ENCODE assay signal across 19 cellular contexts in the genomic region with DNA sequence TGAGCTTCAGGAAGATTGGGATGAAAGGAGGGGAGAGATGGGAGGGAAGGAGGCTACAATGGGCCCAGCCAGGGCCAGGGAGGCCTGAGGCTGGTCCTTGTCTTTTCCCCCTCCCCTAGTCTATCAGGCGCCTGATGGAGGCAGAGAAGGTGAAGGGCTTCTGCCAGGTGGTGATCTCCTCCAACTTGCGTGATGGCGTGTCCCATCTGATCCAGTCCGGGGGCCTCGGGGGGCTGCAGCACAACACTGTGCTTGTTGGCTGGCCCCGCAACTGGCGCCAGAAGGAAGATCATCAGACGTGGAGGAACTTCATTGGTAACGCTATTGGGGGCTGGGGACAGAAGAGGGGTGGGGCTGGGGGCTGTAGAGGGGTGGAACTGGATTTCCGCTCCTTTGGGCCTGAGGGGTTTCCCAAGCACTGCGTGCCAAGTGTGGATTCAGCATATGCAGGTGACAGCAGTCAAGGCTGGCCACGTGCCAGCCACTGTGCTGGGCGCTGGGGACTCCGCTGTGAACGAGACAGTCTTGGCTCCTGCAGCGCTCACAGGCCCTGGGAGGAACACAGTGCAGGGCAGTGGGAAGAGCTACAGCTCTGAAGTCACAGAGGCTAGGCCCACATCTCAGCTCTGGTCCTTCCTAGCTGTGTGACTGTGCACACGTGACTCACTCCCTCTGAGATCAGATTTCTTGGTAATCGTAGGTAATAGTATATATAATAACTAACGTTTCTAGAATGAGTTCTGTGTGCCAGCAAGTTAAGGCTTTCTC. TPM values are rescaled to one million over a fixed set of nuclear protein-coding genes. Genes with fewer than 3 reads are reported as not detected.
DNase-seq lines count a peak whose midpoint lies in the region; TF ChIP-seq lines count a peak whose summit lies in the region.
"Had no signal": no experiment of that assay in that cellular context is flagged by ENCODE, and none has a peak within 500 bp of the region (broad histone marks: within the 10 kb centered on the region; RNA-seq: fewer than 3 reads in every experiment).

No MANE protein-coding gene starts in this region.

- no peaks in the 10 kb centered on the region for H3K27me3 ChIP-seq in prostate gland (replicated peaks; ENCODE audit: insufficient read depth)

- 55% methylated on average over 19 of the region's 19 CpGs for WGBS in prostate gland

- TF ChIP-seq POLR2A in prostate gland (IDR thresholded peaks at IDR 0.05), result no peak

- H3K4me3 ChIP-seq in epithelial cell of esophagus (ENCODE audit: low read length) (no peak overlapping the region), prostate gland (no peak overlapping the region)
- H3K4me3 ChIP-seq: gastrocnemius medialis, lung, thoracic aorta had no signal

- no peaks in the 10 kb centered on the region for H3K36me3 ChIP-seq in prostate gland
- H3K36me3 ChIP-seq: gastrocnemius medialis, thoracic aorta had no signal

- TF ChIP-seq CTCF in epithelial cell of esophagus (IDR thresholded peaks at IDR 0.05; ENCODE audit: insufficient read depth, low read depth, low read length, missing control alignments), result no peak
- TF ChIP-seq CTCF in prostate gland (IDR thresholded peaks at IDR 0.05), result no peak

- no peaks in the 10 kb centered on the region for H3K9me3 ChIP-seq in prostate gland
- H3K9me3 ChIP-seq: gastrocnemius medialis, thoracic aorta had no signal

- DNase-seq in NCI-H146 (lab: John Stamatoyannopoulos, UW) (peak; percentile 19), NCI-H146 treated with DMSO at 0.1 percent for 48 hours (lab: John Stamatoyannopoulos, UW; ENCODE audit: unreplicated experiment) (no peak), HT1080 (ENCODE audit: low read depth) (peak; percentile 55), NCI-H345 treated with DMSO at 0.1 percent for 48 hours (lab: John Stamatoyannopoulos, UW; ENCODE audit: unreplicated experiment) (peak; percentile 68), epithelial cell of esophagus (ENCODE audit: low read depth) (peak; percentile 45), NOMO-1 treated with DMSO at 0.1 percent for 48 hours (lab: John Stamatoyannopoulos, UW; ENCODE audit: unreplicated experiment) (no peak), prostate gland (ENCODE audit: low spot score) (no peak)
- DNase-seq in stimulated activated CD4-positive, alpha-beta T cell treated with anti-CD3 and anti-CD28 coated beads, Interleukin-15, amount 100 ng/mL, for 24 hours, result no peak
- DNase-seq: ACHN; activated CD8-positive, alpha-beta T cell treated with anti-CD3 and anti-CD28 coated beads, Interleukin-2, amount 10 ng/mL, durations not matched to agents 7 days and 5 days; activated effector memory CD4-positive, alpha-beta T cell treated with Interleukin-2 at 50 U/mL for 16 hours; amygdala; CD8-positive, alpha-beta T cell; gastrocnemius medialis; natural killer cell had no signal

- intact Hi-C loops in prostate gland (cut with DNase I), result no loop called here

- no peaks in the 10 kb centered on the region for H3K4me1 ChIP-seq in prostate gland (replicated peaks)
- H3K4me1 ChIP-seq: gastrocnemius medialis had no signal

- no peak overlapping the region for H3K27ac ChIP-seq in prostate gland
- H3K27ac ChIP-seq: gastrocnemius medialis, thoracic aorta had no signal

RNA-seq across cellular contexts. Expression of gene SLC12A5, which starts 22.7 kb away (rescaled TPM):
- total RNA-seq in HT1080 (2014; rRNA removed; shearing (Covaris generic)), result 1.3 and 5.1 TPM in 2 replicates
- polyA plus RNA-seq in HT1080 (2015; cell fraction: cytosol; rRNA removed), result 3.2 and 4.1 TPM in 2 replicates
- polyA plus RNA-seq in HT1080 (2015; cell fraction: nucleus; rRNA removed), result 0.12 and 1.5 TPM in 2 replicates
- 1 to 10 TPM in 1 of 2 donors, not detected in 1; 3.6 TPM for total RNA-seq in prostate gland
- total RNA-seq: gastrocnemius medialis, HT-29, thoracic aorta had no signal
- polyA plus RNA-seq: lung had no signal

RNA-seq across cellular contexts. Expression of gene NCOA5, which starts 38.0 kb away (rescaled TPM):
- 20.4 and 24.7 TPM in 2 replicates for total RNA-seq in HT1080 (2014; rRNA removed; shearing (Covaris generic))
- 14.5 and 15.9 TPM in 2 replicates for polyA plus RNA-seq in HT1080 (2015; cell fraction: cytosol; rRNA removed)
- 20.0 and 20.8 TPM in 2 replicates for polyA plus RNA-seq in HT1080 (2015; cell fraction: nucleus; rRNA removed)
- total RNA-seq in prostate gland, result 10 to 100 TPM; 41.0 to 50.6 TPM

RNA-seq across cellular contexts. Expression of gene MMP9, which starts 43.0 kb away (rescaled TPM):
- total RNA-seq in HT1080 (2014; rRNA removed; shearing (Covaris generic)), result 19.4 and 24.4 TPM in 2 replicates
- polyA plus RNA-seq in HT1080 (2015; cell fraction: cytosol; rRNA removed), result 0.06 and 0.11 TPM in 2 replicates
- polyA plus RNA-seq in HT1080 (2015; cell fraction: nucleus; rRNA removed), result 0.79 and 0.94 TPM in 2 replicates
- 1 to 10 TPM in 1 of 2 donors, under 1 TPM in 1; 0.59 to 1.4 TPM for total RNA-seq in prostate gland
- total RNA-seq: activated CD8-positive, alpha-beta T cell treated with anti-CD3 and anti-CD28 coated beads, Interleukin-2, amount 10 ng/mL, durations not matched to agents 7 days and 5 days; endothelial cell of umbilical vein; HT-29 had no signal
- polyA plus RNA-seq: endothelial cell of umbilical vein had no signal

Comparison
In these comparisons a context has a peak if more than half of its experiments do, and no peak if none do; other contexts are left out.
1. DNase-seq: peak in NCI-H146 (single experiment), HT1080 (single experiment), NCI-H345 treated with DMSO at 0.1 percent for 48 hours (single experiment) and epithelial cell of esophagus (single experiment); none in NCI-H146 treated with DMSO at 0.1 percent for 48 hours (single experiment), stimulated activated CD4-positive, alpha-beta T cell treated with anti-CD3 and anti-CD28 coated beads, Interleukin-15, amount 100 ng/mL, for 24 hours (single experiment), NOMO-1 treated with DMSO at 0.1 percent for 48 hours (single experiment) and prostate gland (single experiment).